2 cellular contexts compared by ENCODE assay signal in genomic region chr19:43265664-43266025, GRCh38.
TF ChIP-seq lines count a peak whose summit lies in the region.

No MANE protein-coding gene starts in this region.

TF ChIP-seq in IMR-90, 13 proteins besides CTCF, POLR2A, EP300 and RAD21:
- TF ChIP-seq SMC3 (IDR thresholded peaks at IDR 0.05; ENCODE audit: low read depth, low read length) (no peak), RCOR1 (IDR thresholded peaks at IDR 0.05; ENCODE audit: insufficient replicate concordance, low read length) (no peak), MXI1 (IDR thresholded peaks at IDR 0.05; ENCODE audit: borderline replicate concordance, low read depth, low read length) (no peak), CEBPB (IDR thresholded peaks at IDR 0.05; ENCODE audit: low read depth, low read length) (no peak)

TF ChIP-seq in GM12891, 5 proteins besides CTCF, POLR2A, EP300 and RAD21:
- no peak for TF ChIP-seq TAF1 (IDR thresholded peaks at IDR 0.05; ENCODE audit: low read depth, low read length)
- TF ChIP-seq POLR2AphosphoS5 (IDR thresholded peaks at IDR 0.05; ENCODE audit: low read depth, low read length): no peak
- TF ChIP-seq POU2F2 (IDR thresholded peaks at IDR 0.05; ENCODE audit: low read depth, low read length): no peak
- no peak for TF ChIP-seq SPI1 (IDR thresholded peaks at IDR 0.05; ENCODE audit: low read depth, low read length)
- TF ChIP-seq PAX5 (IDR thresholded peaks at IDR 0.05; ENCODE audit: insufficient read depth, low read length, severe bottlenecking): no peak
